ENCODE assay signal across 31 cellular contexts in the genomic region with DNA sequence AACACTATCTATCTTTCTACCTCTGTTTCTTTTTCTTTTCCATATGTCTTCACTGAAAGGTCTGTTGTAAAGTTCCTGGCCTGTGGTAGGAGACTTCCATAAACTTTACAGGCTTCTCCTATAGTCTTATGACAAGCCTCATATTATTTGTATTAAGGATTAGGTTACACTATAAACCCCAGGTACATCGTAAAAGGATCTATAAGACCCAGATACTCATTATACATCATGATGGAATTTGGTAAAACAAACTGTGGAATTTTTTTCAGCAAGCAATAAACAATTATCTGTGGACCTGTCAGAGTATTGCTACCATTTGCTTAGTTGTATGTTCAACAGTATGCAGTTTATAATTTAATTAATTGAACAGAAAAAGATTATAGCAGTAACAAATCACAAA. TPM values are rescaled to one million over a fixed set of nuclear protein-coding genes. Genes with fewer than 3 reads are reported as not detected.
"Had no signal": no experiment of that assay in that cellular context is flagged by ENCODE, and none has a peak within 500 bp of the region (broad histone marks: within the 10 kb centered on the region; RNA-seq: fewer than 3 reads in every experiment).

No MANE protein-coding gene starts in this region.

- H3K27ac Mint-ChIP-seq: dendritic cell treated with granulocyte-macrophage colony-stimulating factor and Interleukin-4, amounts not matched to agents 40 ng/mL and 50 ng/mL, for 4 days; effector memory CD8-positive, alpha-beta T cell; endodermal cell had no signal

- H3K4me3 Mint-ChIP-seq: dendritic cell treated with granulocyte-macrophage colony-stimulating factor and Interleukin-4, amounts not matched to agents 40 ng/mL and 50 ng/mL, for 4 days; effector memory CD8-positive, alpha-beta T cell; endodermal cell had no signal

- ATAC-seq: effector memory CD8-positive, alpha-beta T cell; esophagus mucosa; gastrocnemius medialis; heart right ventricle; left cardiac atrium; left lung; left ventricle myocardium superior; lower lobe of right lung had no signal

- DNase-seq: colonic mucosa; cortex of kidney; effector CD8-positive, alpha-beta T cell; effector memory CD8-positive, alpha-beta T cell; endodermal cell; erythroblast; esophagus squamous epithelium; foreskin fibroblast; foreskin melanocyte; gastrocnemius medialis; glutamatergic neuron; head of caudate nucleus; heart right ventricle; hippocampal formation; left cardiac atrium; left lung; left ventricle myocardium superior; lower lobe of right lung; mesenchymal stem cell; midbrain had no signal

- H3K27me3 Mint-ChIP-seq: dendritic cell treated with granulocyte-macrophage colony-stimulating factor and Interleukin-4, amounts not matched to agents 40 ng/mL and 50 ng/mL, for 4 days; effector memory CD8-positive, alpha-beta T cell had no signal

- H3K4me3 ChIP-seq: colonic mucosa, esophagus squamous epithelium, gastrocnemius medialis, heart right ventricle, left lung, lower lobe of right lung had no signal

- H3K27ac ChIP-seq: colonic mucosa, epithelial cell of prostate, esophagus squamous epithelium, gastrocnemius medialis, heart right ventricle, left lung, lower lobe of right lung had no signal

- H3K4me1 ChIP-seq: colonic mucosa, esophagus squamous epithelium, gastrocnemius medialis, heart right ventricle, left lung, lower lobe of right lung had no signal

- H3K9me3 Mint-ChIP-seq: dendritic cell treated with granulocyte-macrophage colony-stimulating factor and Interleukin-4, amounts not matched to agents 40 ng/mL and 50 ng/mL, for 4 days; endodermal cell had no signal

- H3K9me3 ChIP-seq: colonic mucosa, esophagus squamous epithelium, gastrocnemius medialis, heart right ventricle, left lung, lower lobe of right lung had no signal

- H3K36me3 ChIP-seq: colonic mucosa, esophagus squamous epithelium, gastrocnemius medialis, heart right ventricle, left lung, lower lobe of right lung had no signal

- H3K27me3 ChIP-seq: colonic mucosa, esophagus squamous epithelium, gastrocnemius medialis, left lung had no signal

RNA-seq across cellular contexts. Expression of a gene that starts 55.5 kb away (rescaled TPM):
- total RNA-seq: dermis microvascular lymphatic vessel endothelial cell, esophagus mucosa, esophagus squamous epithelium, gastrocnemius medialis, glomerular endothelial cell, heart right ventricle, kidney epithelial cell, left cardiac atrium, left lung, left ventricle myocardium superior, lower leg skin, lower lobe of right lung, lung microvascular endothelial cell, mesenteric fat pad, mononuclear cell, mucosa of gallbladder had no signal
